ENCODE assay signal across 16 cellular contexts in genomic region chr14:100532154-100532915, GRCh38. TPM values are rescaled to one million over a fixed set of nuclear protein-coding genes. Genes with fewer than 3 reads are reported as not detected.
DNase-seq lines count a peak whose midpoint lies in the region; ATAC-seq and TF ChIP-seq lines count a peak whose summit lies in the region.
"Had no signal": no experiment of that assay in that cellular context is flagged by ENCODE, and none has a peak within 500 bp of the region (broad histone marks: within the 10 kb centered on the region; RNA-seq: fewer than 3 reads in every experiment).

No MANE protein-coding gene starts in this region.

- H3K9me2 ChIP-seq in SK-N-SH: no peaks in the 10 kb centered on the region

- intact Hi-C loops in IMR-90 (cut with micrococcal nuclease) (loop anchor here (5.0 kb wide), 1 partner anchor 295 kb away; the partner anchor contains the start of gene MEG3), colonic mucosa (cut with DNase I) (no loop called here)

- H3K18ac ChIP-seq in IMR-90 (ENCODE audit: low read depth, low read length): no peak overlapping the region

- H3K14ac ChIP-seq in IMR-90 (replicated peaks; ENCODE audit: low read depth, low read length): no peak overlapping the region

- H3K36me3 ChIP-seq in SK-N-SH (replicated peaks in 1 of 2; ENCODE audit: control insufficient read depth in 1 of 2, insufficient read depth in 2 of 2, low read length in 1 of 2) (no peaks in the 10 kb centered on the region), IMR-90 (ENCODE audit: control insufficient read depth, insufficient read depth, low read length) (peaks cover 16% of the 10 kb centered on the region; the same call in 1 of the 2 replicates), colonic mucosa (no peaks in the 10 kb centered on the region)
- H3K36me3 ChIP-seq: HAP-1 had no signal

- H3K4me3 ChIP-seq in SK-N-SH (ENCODE audit: low read depth in 2 of 2, low read length in 1 of 2) (no peak overlapping the region), IMR-90 (ENCODE audit: insufficient read depth, low read depth, low read length) (no peak overlapping the region), colonic mucosa (no peak overlapping the region)
- H3K4me3 ChIP-seq: GM12878, HAP-1, SK-N-MC, thyroid gland had no signal

- in situ Hi-C loops in IMR-90 (cut with MboI; ENCODE audit: low sequenced_read_pairs): no loop called here

- TF ChIP-seq RAD21 in SK-N-SH (IDR thresholded peaks at IDR 0.05; ENCODE audit: low read length) (no peak), IMR-90 (IDR thresholded peaks at IDR 0.05; ENCODE audit: low read length) (no peak)

- H4K91ac ChIP-seq in IMR-90 (ENCODE audit: insufficient read depth, low read depth, low read length): no peak overlapping the region

- CTCF ChIA-PET in SK-N-SH (lab: Yijun Ruan, JAX) (interaction anchor here (0.9 to 11.4 kb wide), 9 partner anchors 8 to 148 kb away, joined by 3 to 82 read pairs (median 4); no protein-coding TSS in a partner anchor), IMR-90 (lab: Yijun Ruan, JAX) (interaction anchor here (0.5 kb wide), 1 partner anchor 17 kb away, joined by 3 read pairs; no protein-coding TSS in a partner anchor)

- peak overlapping the region; percentile 45 for H2AK9ac ChIP-seq in IMR-90 (replicated peaks; ENCODE audit: low read depth, low read length, poor library complexity)

- H3K27me3 ChIP-seq in SK-N-SH (ENCODE audit: insufficient read depth) (no peaks in the 10 kb centered on the region), IMR-90 (ENCODE audit: control insufficient read depth, insufficient read depth, low read length) (no peaks in the 10 kb centered on the region), colonic mucosa (no peaks in the 10 kb centered on the region)
- H3K27me3 ChIP-seq: thyroid gland had no signal

- DNase-seq in SK-N-SH: peak; percentile 48
- peak; percentile 13 for DNase-seq in IMR-90
- DNase-seq in colonic mucosa: peak; percentile 15
- DNase-seq in omental fat pad (ENCODE audit: low spot score): peak; percentile 15
- no peak for DNase-seq in activated CD4-positive, CD25-positive, alpha-beta regulatory T cell treated with anti-CD3 and anti-CD28 coated beads, Interleukin-2, amount 50 U/mL, for 72 hours
- DNase-seq in LoVo (ENCODE audit: low spot score): no peak
- DNase-seq: activated B cell treated with CpG ODN at 0.5 μM for 24 hours, NCI-H1436, NCI-H82 had no signal

- H4K20me1 ChIP-seq in SK-N-SH (ENCODE audit: insufficient read depth) (no peaks in the 10 kb centered on the region), IMR-90 (ENCODE audit: insufficient read depth, low read length) (no peaks in the 10 kb centered on the region)

- H3K9me3 ChIP-seq in SK-N-SH (no peaks in the 10 kb centered on the region), IMR-90 (ENCODE audit: control insufficient read depth, insufficient read depth, low read length) (no peaks in the 10 kb centered on the region), colonic mucosa (no peaks in the 10 kb centered on the region)
- H3K9me3 ChIP-seq: HAP-1, thyroid gland had no signal

- H2BK15ac ChIP-seq in IMR-90 (ENCODE audit: low read depth, low read length): no peak overlapping the region

- H2AK5ac ChIP-seq in IMR-90 (ENCODE audit: low read depth, low read length): peak overlapping the region; percentile 50; the same call in 1 of the 2 replicates

- POLR2A ChIA-PET in SK-N-SH (lab: Yijun Ruan, JAX): interaction anchor here (1.1 to 12.0 kb wide), 8 partner anchors 12 to 239 kb away, joined by 3 to 91 read pairs (median 4); no protein-coding TSS in a partner anchor
- POLR2A ChIA-PET in IMR-90 (lab: Charles Lee; ENCODE audit: unreplicated experiment): no interaction called here

- H3K4me2 ChIP-seq in SK-N-SH: no peak overlapping the region
- H3K4me2 ChIP-seq in IMR-90 (ENCODE audit: low read depth, low read length): no peak overlapping the region

- no peak overlapping the region for H3K9ac ChIP-seq in SK-N-SH
- no peak overlapping the region for H3K9ac ChIP-seq in IMR-90 (ENCODE audit: low read depth, low read length)
- no peak overlapping the region for H3K9ac ChIP-seq in colonic mucosa (ENCODE audit: low read depth in 2 of 2, low read length in 2 of 2)

- no peak overlapping the region for H4K5ac ChIP-seq in IMR-90 (ENCODE audit: low read depth, low read length)

- BruUV-seq in IMR-90 (replicated peaks; lab: Mats Ljungman, UMichigan): no TSS peak

- no peak overlapping the region for H2BK20ac ChIP-seq in IMR-90 (ENCODE audit: low read depth, low read length)

- no peak overlapping the region for H3K56ac ChIP-seq in IMR-90 (ENCODE audit: extremely low read depth, insufficient read depth, low read length)

- dilution Hi-C loops in IMR-90 (cut with HindIII; ENCODE audit: low sequenced_read_pairs, unreplicated experiment): no loop called here

- TF ChIP-seq POLR2A in IMR-90 (IDR thresholded peaks at IDR 0.05; ENCODE audit: low read depth, low read length): no peak

- H3K27ac ChIP-seq in SK-N-SH (ENCODE audit: low read depth in 2 of 2, low read length in 1 of 2): peak overlapping the region in 1 of 2 experiments; percentile 73; a peak in 2 of 4 replicates
- H3K27ac ChIP-seq in IMR-90 (ENCODE audit: insufficient read depth, low read length): no peak overlapping the region
- H3K27ac ChIP-seq in colonic mucosa: no peak overlapping the region
- H3K27ac ChIP-seq: 22Rv1, SK-N-MC, thyroid gland had no signal

- TF ChIP-seq CTCF in SK-N-SH (IDR thresholded peaks at IDR 0.05): no peak
- no peak for TF ChIP-seq CTCF in IMR-90 (conservative IDR thresholded peaks at IDR 0.05; ENCODE audit: low read depth, low read length)
- TF ChIP-seq CTCF in colonic mucosa (IDR thresholded peaks at IDR 0.05): no peak
- TF ChIP-seq CTCF in omental fat pad (IDR thresholded peaks at IDR 0.05): no peak

- peaks cover 4% of the 10 kb centered on the region for H3K9me1 ChIP-seq in IMR-90 (ENCODE audit: insufficient read depth, low read length)

- no peaks in the 10 kb centered on the region for H3F3A ChIP-seq in SK-N-SH (replicated peaks; ENCODE audit: insufficient read depth)

- H3K79me1 ChIP-seq in IMR-90 (ENCODE audit: low read depth in 1 of 2, low read length in 2 of 2): no peaks in the 10 kb centered on the region

- no peak overlapping the region for H2BK120ac ChIP-seq in IMR-90 (ENCODE audit: low read depth, low read length)

- no peaks in the 10 kb centered on the region for H3K79me2 ChIP-seq in SK-N-SH (ENCODE audit: insufficient read depth)

- no peak overlapping the region for H3K23ac ChIP-seq in IMR-90 (ENCODE audit: low read depth, low read length)

- no peak overlapping the region for H2AFZ ChIP-seq in SK-N-SH (ENCODE audit: low read depth)
- H2AFZ ChIP-seq in IMR-90 (replicated peaks; ENCODE audit: low read length, poor library complexity): peak overlapping the region; percentile 23

- no peak for ATAC-seq in SK-N-SH treated with all-trans-retinoic acid at 6 μM for 48 hours
- ATAC-seq in IMR-90 (ENCODE audit: low read depth): peak; percentile 52; the same call in 1 of the 2 replicates
- no peak for ATAC-seq in omental fat pad (ENCODE audit: low FRiP score)
- ATAC-seq in GM19023 (IDR thresholded peaks at IDR 0.05; ENCODE audit: unreplicated experiment): no peak
- ATAC-seq: GM12878 had no signal

- no peak for TF ChIP-seq EP300 in SK-N-SH (IDR thresholded peaks at IDR 0.05; ENCODE audit: borderline replicate concordance in 1 of 2, low read depth in 1 of 2, low read length in 1 of 2)

- no peak overlapping the region for H3K4ac ChIP-seq in IMR-90 (ENCODE audit: low read depth, low read length)

- no peak overlapping the region for H4K8ac ChIP-seq in IMR-90 (ENCODE audit: low read depth in 2 of 2, low read length in 2 of 2)

- no peak overlapping the region for H2BK5ac ChIP-seq in IMR-90 (ENCODE audit: low read depth, low read length, poor library complexity, severe bottlenecking)

- H3K4me1 ChIP-seq in SK-N-SH (ENCODE audit: control insufficient read depth in 1 of 2, insufficient read depth in 2 of 2, low read depth in 1 of 2, low read length in 1 of 2) (peaks cover 0 to 62% of the 10 kb centered on the region in 2 experiments; a peak in 1 of 4 replicates), IMR-90 (ENCODE audit: control insufficient read depth, insufficient read depth, low read length) (no peaks in the 10 kb centered on the region; the same call in 1 of the 2 replicates), colonic mucosa (peaks cover 8% of the 10 kb centered on the region)
- H3K4me1 ChIP-seq: HAP-1 had no signal

- WGBS in SK-N-SH (ENCODE audit: low lambda C conversion rate): 88% methylated on average over 9 of the region's 13 CpGs
- 100% methylated on average over 1 of the region's 13 CpGs; no CpG with 5 or more reads in 1 of the 2 experiments for WGBS in IMR-90 (ENCODE audit: extremely low coverage in 2 of 2, insufficient read length in 1 of 2), 2 experiments

TF ChIP-seq in SK-N-SH treated with all-trans-retinoic acid at 6 μM for 48 hours, 23 proteins besides CTCF, POLR2A, EP300 and RAD21 (continues in another document):
- TF ChIP-seq PPARA (CRISPR knock-in tag; IDR thresholded peaks at IDR 0.05; ENCODE audit: borderline replicate concordance) (no peak), ISL1 (CRISPR knock-in tag; IDR thresholded peaks at IDR 0.05) (no peak), TCF4 (CRISPR knock-in tag; IDR thresholded peaks at IDR 0.05; ENCODE audit: borderline replicate concordance) (no peak)

TF ChIP-seq in IMR-90, 13 proteins besides CTCF, POLR2A, EP300 and RAD21:
- TF ChIP-seq BHLHE40 (IDR thresholded peaks at IDR 0.05; ENCODE audit: low read depth, low read length) (no peak), CHD1 (IDR thresholded peaks at IDR 0.05; ENCODE audit: low read depth, low read length) (no peak), NFE2L2 (IDR thresholded peaks at IDR 0.05; ENCODE audit: low read depth, low read length) (no peak), MAZ (IDR thresholded peaks at IDR 0.05; ENCODE audit: borderline replicate concordance, low read depth, low read length) (no peak), MXI1 (IDR thresholded peaks at IDR 0.05; ENCODE audit: borderline replicate concordance, low read depth, low read length) (peak; percentile 48; the same call in 1 of the 2 replicates)

RNA-seq across cellular contexts. Expression of gene BEGAIN, which starts 54.9 kb away (rescaled TPM):
- polyA plus RNA-seq in SK-N-SH (2012; rRNA removed) (4.2 and 4.4 TPM in 2 replicates), IMR-90 (2012; rRNA removed) (0.99 and 1.2 TPM in 2 replicates)
- 1.9 and 4.4 TPM in 2 replicates for polyA plus RNA-seq in SK-N-SH (2012; cell fraction: cytosol; rRNA removed)
- 23.8 and 41.4 TPM in 2 replicates for polyA plus RNA-seq in SK-N-SH (2012; cell fraction: nucleus; rRNA removed)
- total RNA-seq in IMR-90 (2012; rRNA removed) (0.18 and 0.28 TPM in 2 replicates), colonic mucosa (under 1 TPM; 0.74 to 0.99 TPM), omental fat pad (1 to 10 TPM; 1.0 to 8.6 (median 1.6) TPM)
- 1.5 and 1.6 TPM in 2 replicates for polyA plus RNA-seq in IMR-90 (2012; cell fraction: cytosol; rRNA removed)
- 4.0 and 6.6 TPM in 2 replicates for polyA plus RNA-seq in IMR-90 (2012; cell fraction: nucleus; rRNA removed; ENCODE audit: low replicate concordance)
- total RNA-seq: activated B cell treated with CpG ODN at 0.5 μM for 24 hours had no signal

Comparison
In these comparisons a context has a peak if more than half of its experiments do, and no peak if none do; other contexts are left out.
1. DNase-seq: peak in SK-N-SH (single experiment), IMR-90 (single experiment), colonic mucosa (single experiment) and omental fat pad (single experiment); none in activated CD4-positive, CD25-positive, alpha-beta regulatory T cell treated with anti-CD3 and anti-CD28 coated beads, Interleukin-2, amount 50 U/mL, for 72 hours (single experiment) and LoVo (single experiment).